In the genomic region with DNA sequence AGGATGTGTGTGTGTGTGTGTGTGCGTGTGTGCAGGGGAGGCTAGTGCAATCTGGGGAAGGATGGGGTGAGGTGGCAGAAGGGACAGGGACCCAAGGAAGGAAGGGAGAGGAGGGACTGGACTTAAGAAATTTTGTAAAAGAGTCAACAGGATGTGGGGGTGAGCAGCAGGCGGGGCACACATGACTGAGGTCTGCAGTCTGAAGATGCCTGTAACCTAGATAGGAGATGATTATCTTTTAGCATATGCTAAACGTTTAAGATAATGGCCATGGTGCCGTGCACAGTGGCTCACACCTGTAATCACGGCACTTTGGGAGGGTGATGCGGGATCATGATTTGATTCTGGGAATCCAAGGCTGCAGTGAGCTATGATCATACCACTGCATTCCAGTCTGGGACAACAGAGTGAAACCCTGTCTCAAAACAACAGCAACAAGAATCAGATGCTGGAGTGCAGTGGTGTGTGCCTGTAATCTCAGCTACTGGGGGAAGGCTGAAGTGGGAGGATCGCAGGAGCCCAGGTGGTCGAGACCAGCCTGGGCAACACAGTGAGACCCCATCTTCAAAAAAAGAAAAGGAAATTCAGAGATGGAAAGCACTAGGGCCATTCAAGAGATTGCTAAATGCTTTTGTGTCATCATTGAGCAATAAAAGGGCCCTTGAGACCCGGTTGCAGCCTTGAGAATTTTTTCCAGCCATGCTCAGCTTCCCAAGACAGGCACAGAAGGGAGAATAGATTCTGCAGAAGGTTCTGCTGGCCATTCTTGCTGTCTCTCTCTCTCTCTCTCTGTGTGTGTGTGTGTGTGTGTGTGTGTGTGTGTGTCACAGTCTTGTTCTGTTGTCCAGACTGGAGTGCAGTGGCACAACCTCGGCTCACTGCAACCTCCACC, we compare ENCODE assay signal across 10 cellular contexts. TPM values are rescaled to one million over a fixed set of nuclear protein-coding genes. Genes with fewer than 3 reads are reported as not detected.
DNase-seq lines count a peak whose midpoint lies in the region; ATAC-seq and TF ChIP-seq lines count a peak whose summit lies in the region.
"Had no signal": no experiment of that assay in that cellular context is flagged by ENCODE, and none has a peak within 500 bp of the region (broad histone marks: within the 10 kb centered on the region; RNA-seq: fewer than 3 reads in every experiment).

No MANE protein-coding gene starts in this region.

- H3K9ac ChIP-seq in smooth muscle cell (ENCODE audit: low read depth) = peak overlapping the region; percentile 3

- no peaks in the 10 kb centered on the region for H4K20me1 ChIP-seq in smooth muscle cell (ENCODE audit: low read depth)

- H3K4me3 Mint-ChIP-seq in HFFc6 = no peak overlapping the region
- no peak overlapping the region for H3K4me3 Mint-ChIP-seq in dendritic cell treated with granulocyte-macrophage colony-stimulating factor and Interleukin-4, amounts not matched to agents 40 ng/mL and 50 ng/mL, for 4 days
- H3K4me3 Mint-ChIP-seq: stimulated activated naive B cell treated with anti-CD40 and anti-IgM and Interleukin-4, amounts not matched to agents 10 μg/mL and 1 μg/mL and 100 μg/mL, for 72 hours had no signal

- H3K27ac Mint-ChIP-seq in HFFc6 = peak overlapping the region; percentile 45
- peak overlapping the region; percentile 53 for H3K27ac Mint-ChIP-seq in dendritic cell treated with granulocyte-macrophage colony-stimulating factor and Interleukin-4, amounts not matched to agents 40 ng/mL and 50 ng/mL, for 4 days
- H3K27ac Mint-ChIP-seq: stimulated activated naive B cell treated with anti-CD40 and anti-IgM and Interleukin-4, amounts not matched to agents 10 μg/mL and 1 μg/mL and 100 μg/mL, for 72 hours had no signal

- no peak for TF ChIP-seq CTCF in HFFc6 (IDR thresholded peaks at IDR 0.05)
- TF ChIP-seq CTCF in smooth muscle cell (IDR thresholded peaks at IDR 0.05; ENCODE audit: borderline replicate concordance, insufficient read depth, poor library complexity, severe bottlenecking) = no peak

- no peaks in the 10 kb centered on the region for H3K36me3 ChIP-seq in smooth muscle cell (ENCODE audit: low read depth)

- H3K27me3 Mint-ChIP-seq in HFFc6 (ENCODE audit: insufficient read depth) = peaks cover 3% of the 10 kb centered on the region; the same call in 1 of the 2 replicates
- H3K27me3 Mint-ChIP-seq in dendritic cell treated with granulocyte-macrophage colony-stimulating factor and Interleukin-4, amounts not matched to agents 40 ng/mL and 50 ng/mL, for 4 days = no peaks in the 10 kb centered on the region
- H3K27me3 Mint-ChIP-seq: stimulated activated naive B cell treated with anti-CD40 and anti-IgM and Interleukin-4, amounts not matched to agents 10 μg/mL and 1 μg/mL and 100 μg/mL, for 72 hours had no signal

- H3K27me3 ChIP-seq in smooth muscle cell (ENCODE audit: low read depth) = no peaks in the 10 kb centered on the region

- no peak overlapping the region for H3K4me3 ChIP-seq in smooth muscle cell

- H3K9me3 ChIP-seq in smooth muscle cell (replicated peaks; ENCODE audit: low read depth) = no peaks in the 10 kb centered on the region

- H3K4me1 ChIP-seq in smooth muscle cell (ENCODE audit: low read depth) = peaks cover 7% of the 10 kb centered on the region

- ATAC-seq in GM21390 (IDR thresholded peaks at IDR 0.05; ENCODE audit: unreplicated experiment) (no peak), GM18907 (IDR thresholded peaks at IDR 0.05; ENCODE audit: unreplicated experiment) (no peak)
- ATAC-seq: left lobe of liver; stimulated activated naive B cell treated with anti-CD40 and anti-IgM and Interleukin-4, amounts not matched to agents 10 μg/mL and 1 μg/mL and 100 μg/mL, for 72 hours had no signal

- no peaks in the 10 kb centered on the region for H3K79me2 ChIP-seq in smooth muscle cell (ENCODE audit: low read depth)

- peak overlapping the region; percentile 51 for H2AFZ ChIP-seq in smooth muscle cell (ENCODE audit: low read depth)

- H3F3A ChIP-seq in smooth muscle cell (ENCODE audit: low read depth) = no peaks in the 10 kb centered on the region

- intact Hi-C loops in dendritic cell treated with granulocyte-macrophage colony-stimulating factor and Interleukin-4, amounts not matched to agents 40 ng/mL and 50 ng/mL, for 4 days (cut with micrococcal nuclease) = no loop called here

- peaks cover 22% of the 10 kb centered on the region for H3K4me1 Mint-ChIP-seq in HFFc6 (ENCODE audit: low read depth)
- peaks cover 56% of the 10 kb centered on the region for H3K4me1 Mint-ChIP-seq in dendritic cell treated with granulocyte-macrophage colony-stimulating factor and Interleukin-4, amounts not matched to agents 40 ng/mL and 50 ng/mL, for 4 days (ENCODE audit: low read depth)

- no peak overlapping the region for H3K27ac ChIP-seq in smooth muscle cell (ENCODE audit: low read depth)

- H3K4me2 ChIP-seq in smooth muscle cell = no peak overlapping the region

- peaks cover 5% of the 10 kb centered on the region for H3K36me3 Mint-ChIP-seq in HFFc6 (ENCODE audit: low read depth)
- peaks cover 6% of the 10 kb centered on the region for H3K36me3 Mint-ChIP-seq in dendritic cell treated with granulocyte-macrophage colony-stimulating factor and Interleukin-4, amounts not matched to agents 40 ng/mL and 50 ng/mL, for 4 days (ENCODE audit: low read depth)

- WGBS in smooth muscle cell (ENCODE audit: low lambda C conversion rate) = 61% methylated on average over 10 of the region's 10 CpGs

- DNase-seq in HFFc6 = no peak
- peak; percentile 45 for DNase-seq in T-helper 22 cell (ENCODE audit: low read depth)
- DNase-seq in smooth muscle cell (lab: John Stamatoyannopoulos, UW; ENCODE audit: unreplicated experiment) = no peak
- DNase-seq in SW480 (ENCODE audit: low spot score) = no peak
- no peak for DNase-seq in iPS-NIHi7 (ENCODE audit: extremely low spot score)
- DNase-seq: stimulated activated naive B cell treated with anti-CD40 and anti-IgM and Interleukin-4, amounts not matched to agents 10 μg/mL and 1 μg/mL and 100 μg/mL, for 72 hours had no signal

- no peaks in the 10 kb centered on the region for H3K9me3 Mint-ChIP-seq in HFFc6
- H3K9me3 Mint-ChIP-seq in dendritic cell treated with granulocyte-macrophage colony-stimulating factor and Interleukin-4, amounts not matched to agents 40 ng/mL and 50 ng/mL, for 4 days = no peaks in the 10 kb centered on the region
- H3K9me3 Mint-ChIP-seq: stimulated activated naive B cell treated with anti-CD40 and anti-IgM and Interleukin-4, amounts not matched to agents 10 μg/mL and 1 μg/mL and 100 μg/mL, for 72 hours had no signal

RNA-seq across cellular contexts. Expression of gene ZNF414, which starts 3.8 kb away (rescaled TPM):
- total RNA-seq in HFFc6 (2021; fragmentation: NEBNext Ultra II Directional; extraction: Animal tissue kit (Norgen Biotek cat#: 25700)) = 10 to 100 TPM; 20.1 to 27.2 (median 25.5) TPM
- 1.3 and 10.2 TPM in 2 replicates for total RNA-seq in smooth muscle cell
- polyA plus RNA-seq in smooth muscle cell = 33.0 and 42.4 TPM in 2 replicates

RNA-seq across cellular contexts. Expression of gene PRAM1, which starts 15.4 kb away (rescaled TPM):
- under 1 TPM in 2 of 6 experiments, not detected in 4; 0.21 TPM for total RNA-seq in HFFc6 (2021; fragmentation: NEBNext Ultra II Directional; extraction: Animal tissue kit (Norgen Biotek cat#: 25700))
- total RNA-seq in smooth muscle cell = not detected in 2 replicates
- polyA plus RNA-seq in smooth muscle cell = 0.18 and 0.74 TPM in 2 replicates

RNA-seq across cellular contexts. Expression of gene MYO1F, which starts 59.4 kb away (rescaled TPM):
- total RNA-seq in HFFc6 (2021; fragmentation: NEBNext Ultra II Directional; extraction: Animal tissue kit (Norgen Biotek cat#: 25700)) = under 1 TPM; 0.09 to 0.28 (median 0.19) TPM
- total RNA-seq in smooth muscle cell = 0.22 TPM in 1 of 2 replicates, not detected in the other
- 1.4 and 4.1 TPM in 2 replicates for polyA plus RNA-seq in smooth muscle cell
